In the genomic region with DNA sequence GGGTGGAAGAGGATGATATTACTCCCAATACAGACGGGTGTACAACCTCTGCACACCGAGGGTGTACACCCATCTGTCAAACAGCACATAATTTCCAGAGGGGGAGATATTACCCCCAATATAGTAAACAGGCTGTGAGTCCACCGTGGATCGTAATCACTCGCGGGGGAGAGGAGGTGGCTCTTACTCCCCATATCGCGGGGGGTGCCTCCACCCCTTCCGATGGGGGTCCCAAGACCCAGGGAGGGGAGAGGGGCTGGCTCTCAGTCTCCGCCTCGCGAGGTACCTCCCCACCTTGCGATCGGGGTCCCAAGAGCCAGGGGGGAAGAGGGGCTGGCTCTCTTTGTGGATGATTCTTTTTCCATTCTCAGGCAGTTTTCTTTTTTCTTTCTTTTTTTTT, we compare ENCODE assay signal across 2 cellular contexts. TPM values are rescaled to one million over a fixed set of nuclear protein-coding genes. Genes with fewer than 3 reads are reported as not detected.
"Had no signal": no experiment of that assay in that cellular context is flagged by ENCODE, and none has a peak within 500 bp of the region (broad histone marks: within the 10 kb centered on the region; RNA-seq: fewer than 3 reads in every experiment).

No MANE protein-coding gene starts in this region.

RNA-seq across cellular contexts. Expression of gene FOXD4L1, which starts 13.4 kb away (rescaled TPM):
- total RNA-seq: HT-29, SK-MEL-5 had no signal
